In the genomic region with DNA sequence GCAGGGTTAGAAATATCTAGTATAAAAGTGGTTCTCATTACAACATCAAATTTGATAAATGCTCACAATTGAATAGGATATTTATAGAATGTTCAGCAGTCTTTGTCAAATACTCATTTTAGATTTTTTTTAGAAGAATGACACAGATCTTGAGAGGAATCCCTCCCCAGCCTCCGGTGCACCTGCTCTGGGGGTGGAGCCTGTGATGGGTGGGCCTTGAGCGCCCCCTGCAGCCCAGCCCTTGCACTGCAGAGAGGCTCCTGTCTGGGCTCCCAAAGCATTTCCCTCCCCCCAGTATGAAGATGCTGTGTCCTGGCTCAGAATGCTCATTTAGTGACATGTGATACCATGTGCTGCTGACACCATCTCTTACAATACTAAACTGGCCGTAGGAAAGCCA, we compare ENCODE assay signal across 9 cellular contexts.
DNase-seq lines count a peak whose midpoint lies in the region; FAIRE-seq and TF ChIP-seq lines count a peak whose summit lies in the region.
"Had no signal": no experiment of that assay in that cellular context is flagged by ENCODE, and none has a peak within 500 bp of the region (broad histone marks: within the 10 kb centered on the region; RNA-seq: fewer than 3 reads in every experiment).

No MANE protein-coding gene starts in this region.

- no peaks in the 10 kb centered on the region for H3K36me3 Mint-ChIP-seq in activated T-helper 2 cell treated with anti-CD3 and anti-CD28 coated beads, Interferon-gamma antibody, Interleukin-2, Interleukin-4, amounts not matched to agents 10 μg/mL and 5 μg/mL and 100 μg/mL, durations not matched to agents 14 hours and 24 hours and 36 hours (ENCODE audit: low read depth)

- FAIRE-seq in H54 (lab: Jason Lieb, UNC): no peak

- no peak overlapping the region for H3K27ac Mint-ChIP-seq in activated T-helper 2 cell treated with anti-CD3 and anti-CD28 coated beads, Interferon-gamma antibody, Interleukin-2, Interleukin-4, amounts not matched to agents 10 μg/mL and 5 μg/mL and 100 μg/mL, durations not matched to agents 14 hours and 24 hours and 36 hours
- H3K27ac Mint-ChIP-seq: dendritic cell treated with granulocyte-macrophage colony-stimulating factor and Interleukin-4, amounts not matched to agents 40 ng/mL and 50 ng/mL, for 4 days had no signal

- 0 out of 2 replicates have a peak, but pooled peaks have one; percentile 15 for TF ChIP-seq POLR2A in Raji (IDR thresholded peaks at IDR 0.05; ENCODE audit: insufficient read depth, low read depth, low read length)
- no peak for TF ChIP-seq POLR2A in H54 (IDR thresholded peaks at IDR 0.05; ENCODE audit: low read depth, low read length)

- TF ChIP-seq CTCF in GM10266 (IDR thresholded peaks at IDR 0.05; ENCODE audit: control insufficient read depth, insufficient read depth, low read depth, missing control alignments): peak; percentile 66

- no peaks in the 10 kb centered on the region for H3K4me1 Mint-ChIP-seq in activated T-helper 2 cell treated with anti-CD3 and anti-CD28 coated beads, Interferon-gamma antibody, Interleukin-2, Interleukin-4, amounts not matched to agents 10 μg/mL and 5 μg/mL and 100 μg/mL, durations not matched to agents 14 hours and 24 hours and 36 hours (ENCODE audit: low read depth)

- H3K4me3 Mint-ChIP-seq in activated T-helper 2 cell treated with anti-CD3 and anti-CD28 coated beads, Interferon-gamma antibody, Interleukin-2, Interleukin-4, amounts not matched to agents 10 μg/mL and 5 μg/mL and 100 μg/mL, durations not matched to agents 14 hours and 24 hours and 36 hours (ENCODE audit: low read depth): no peak overlapping the region
- H3K4me3 Mint-ChIP-seq: dendritic cell treated with granulocyte-macrophage colony-stimulating factor and Interleukin-4, amounts not matched to agents 40 ng/mL and 50 ng/mL, for 4 days had no signal

- intact Hi-C loops in activated T-helper 2 cell treated with anti-CD3 and anti-CD28 coated beads, Interferon-gamma antibody, Interleukin-2, Interleukin-4, amounts not matched to agents 10 μg/mL and 5 μg/mL and 100 μg/mL, durations not matched to agents 14 hours and 24 hours and 36 hours (cut with micrococcal nuclease): no loop called here
- intact Hi-C loops in posterior vena cava (cut with DNase I): no loop called here

- H3K27me3 Mint-ChIP-seq in activated T-helper 2 cell treated with anti-CD3 and anti-CD28 coated beads, Interferon-gamma antibody, Interleukin-2, Interleukin-4, amounts not matched to agents 10 μg/mL and 5 μg/mL and 100 μg/mL, durations not matched to agents 14 hours and 24 hours and 36 hours (ENCODE audit: low read depth): peaks cover 7% of the 10 kb centered on the region

- DNase-seq in GM10266 (ENCODE audit: extremely low spot score) (peak; percentile 71), H54 (ENCODE audit: insufficient read length, low spot score) (no peak), NCI-H2107 treated with DMSO at 0.1 percent for 48 hours (lab: John Stamatoyannopoulos, UW; ENCODE audit: unreplicated experiment) (no peak), posterior vena cava (ENCODE audit: low spot score) (no peak), KG1 (lab: John Stamatoyannopoulos, UW) (no peak)
- DNase-seq in activated T-helper 2 cell treated with anti-CD3 and anti-CD28 coated beads, Interferon-gamma antibody, Interleukin-2, Interleukin-4, amounts not matched to agents 10 μg/mL and 5 μg/mL and 100 μg/mL, durations not matched to agents 14 hours and 24 hours and 36 hours (ENCODE audit: low spot score): peak; percentile 47
- DNase-seq in stimulated activated CD4-positive, alpha-beta T cell treated with anti-CD3 and anti-CD28 coated beads, Interleukin-2, amount 100 ng/mL, for 24 hours: peak; percentile 60 to 72

- H3K9me3 Mint-ChIP-seq in activated T-helper 2 cell treated with anti-CD3 and anti-CD28 coated beads, Interferon-gamma antibody, Interleukin-2, Interleukin-4, amounts not matched to agents 10 μg/mL and 5 μg/mL and 100 μg/mL, durations not matched to agents 14 hours and 24 hours and 36 hours: no peaks in the 10 kb centered on the region
- H3K9me3 Mint-ChIP-seq: dendritic cell treated with granulocyte-macrophage colony-stimulating factor and Interleukin-4, amounts not matched to agents 40 ng/mL and 50 ng/mL, for 4 days had no signal

Comparison
In these comparisons a context has a peak if more than half of its experiments do, and no peak if none do; other contexts are left out.
1. DNase-seq: peak in GM10266 (single experiment), activated T-helper 2 cell treated with anti-CD3 and anti-CD28 coated beads, Interferon-gamma antibody, Interleukin-2, Interleukin-4, amounts not matched to agents 10 μg/mL and 5 μg/mL and 100 μg/mL, durations not matched to agents 14 hours and 24 hours and 36 hours (single experiment) and stimulated activated CD4-positive, alpha-beta T cell treated with anti-CD3 and anti-CD28 coated beads, Interleukin-2, amount 100 ng/mL, for 24 hours (2 of 2); none in H54 (single experiment), NCI-H2107 treated with DMSO at 0.1 percent for 48 hours (single experiment), posterior vena cava (single experiment) and KG1 (single experiment).